ENCODE assay signal across 10 cellular contexts in the genomic region with DNA sequence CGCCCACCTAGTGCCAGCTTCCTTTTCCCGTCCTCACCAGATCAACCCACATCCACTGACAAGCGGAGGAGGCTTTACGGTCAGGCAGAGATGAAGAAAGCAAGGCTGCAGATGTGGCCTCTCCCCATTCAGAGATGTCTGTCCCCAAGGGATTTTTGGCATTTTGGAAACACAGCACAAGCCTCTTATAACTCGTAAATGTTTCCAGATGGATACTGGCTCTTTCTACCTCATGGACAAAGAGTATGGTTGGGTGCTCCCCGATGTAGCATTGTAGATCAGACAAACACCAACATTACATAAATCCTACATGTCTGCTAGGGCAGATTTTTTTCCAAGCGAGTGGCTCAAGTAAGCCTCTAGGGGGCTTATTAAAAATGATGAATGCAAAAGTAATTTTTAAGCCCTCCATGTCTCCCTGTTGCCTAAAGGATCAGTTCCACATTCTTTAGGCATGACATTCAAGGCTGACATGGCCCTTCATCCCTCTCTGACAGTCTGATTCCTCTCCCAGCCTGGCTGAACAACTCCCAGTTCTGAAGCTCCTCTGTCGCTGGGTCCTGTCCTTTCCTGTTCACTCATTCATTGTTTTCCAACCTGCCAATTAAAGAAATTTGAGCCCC. TPM values are rescaled to one million over a fixed set of nuclear protein-coding genes. Genes with fewer than 3 reads are reported as not detected.
DNase-seq lines count a peak whose midpoint lies in the region; ATAC-seq and TF ChIP-seq lines count a peak whose summit lies in the region.
"Had no signal": no experiment of that assay in that cellular context is flagged by ENCODE, and none has a peak within 500 bp of the region (broad histone marks: within the 10 kb centered on the region; RNA-seq: fewer than 3 reads in every experiment).

No MANE protein-coding gene starts in this region.

- H3K9me3 ChIP-seq in Loucy (ENCODE audit: insufficient read depth, low read depth, low read length) (0 out of 2 replicates have a peak, but pooled peaks cover 4% of the 10 kb centered on the region), esophagus squamous epithelium (peaks cover 0 to 7% (median 0%) of the 10 kb centered on the region in 3 donors)

- no peak overlapping the region for H3K27ac Mint-ChIP-seq in neural crest cell (ENCODE audit: unreplicated experiment)
- H3K27ac Mint-ChIP-seq: T-cell had no signal

- no peak for TF ChIP-seq POLR2A in esophagus squamous epithelium (IDR thresholded peaks at IDR 0.05)

- H3K9me2 ChIP-seq in Loucy (replicated peaks; ENCODE audit: low read depth, low read length): no peaks in the 10 kb centered on the region

- H3K36me3 Mint-ChIP-seq in neural crest cell (ENCODE audit: low read depth): no peaks in the 10 kb centered on the region
- H3K36me3 Mint-ChIP-seq: T-cell had no signal

- no peak for ATAC-seq in GM18498 (IDR thresholded peaks at IDR 0.05; ENCODE audit: unreplicated experiment)
- ATAC-seq: T-cell had no signal

- peak overlapping the region; percentile 40; the same call in 1 of the 2 replicates for H2AFZ ChIP-seq in Loucy (ENCODE audit: low read length)

- 43 to 50% methylated on average over 8 of the region's 8 CpGs for WGBS in esophagus squamous epithelium, 2 donors

- H3K36me3 ChIP-seq in Loucy (ENCODE audit: insufficient read depth, low read length): no peaks in the 10 kb centered on the region
- H3K36me3 ChIP-seq in esophagus squamous epithelium: no peaks in the 10 kb centered on the region

- no peaks in the 10 kb centered on the region for H3K4me1 Mint-ChIP-seq in neural crest cell
- H3K4me1 Mint-ChIP-seq: T-cell had no signal

- H3K9me3 Mint-ChIP-seq in neural crest cell: peaks cover 3% of the 10 kb centered on the region

- H3K4me1 ChIP-seq in Loucy (ENCODE audit: insufficient read depth, low read length, poor library complexity, severe bottlenecking): no peaks in the 10 kb centered on the region
- H3K4me1 ChIP-seq in esophagus squamous epithelium: peaks cover 0 to 57% (median 26%) of the 10 kb centered on the region in 3 donors

- H3K4me3 Mint-ChIP-seq in neural crest cell: no peak overlapping the region
- H3K4me3 Mint-ChIP-seq: T-cell had no signal

- TF ChIP-seq CTCF in AG09309 (IDR thresholded peaks at IDR 0.05; ENCODE audit: control insufficient read depth, insufficient read depth, low read depth, low read length, missing control alignments): peak; percentile 28
- peak; percentile 56 for TF ChIP-seq CTCF in Loucy (conservative IDR thresholded peaks at IDR 0.05; ENCODE audit: low read length)
- TF ChIP-seq CTCF in esophagus squamous epithelium (IDR thresholded peaks at IDR 0.05): no peak
- TF ChIP-seq CTCF in neural crest cell (conservative IDR thresholded peaks at IDR 0.05): peak; percentile 33

- H3K9ac ChIP-seq in Loucy (ENCODE audit: low read depth, low read length, poor library complexity, severe bottlenecking): no peak overlapping the region

- H3K27me3 ChIP-seq in Loucy (ENCODE audit: insufficient read depth, low read length, poor library complexity, severe bottlenecking) (no peaks in the 10 kb centered on the region), esophagus squamous epithelium (no peaks in the 10 kb centered on the region)

- no peaks in the 10 kb centered on the region for H3K79me2 ChIP-seq in Loucy (ENCODE audit: insufficient read depth, low read length)

- H3K4me2 ChIP-seq in Loucy (ENCODE audit: low read depth, low read length, poor library complexity, severe bottlenecking): no peak overlapping the region

- peak overlapping the region; percentile 20 to 75 (median 54) for H3K27ac ChIP-seq in esophagus squamous epithelium

- H4K20me1 ChIP-seq in Loucy (ENCODE audit: insufficient read depth, low read length, poor library complexity, severe bottlenecking): no peaks in the 10 kb centered on the region

- H3K4me3 ChIP-seq in AG09309 (ENCODE audit: control insufficient read depth, low read depth, low read length) (no peak overlapping the region), Loucy (ENCODE audit: low read length, poor library complexity, severe bottlenecking) (no peak overlapping the region), esophagus squamous epithelium (no peak overlapping the region)

- H3K27me3 Mint-ChIP-seq in neural crest cell (ENCODE audit: low read depth): no peaks in the 10 kb centered on the region

- H3F3A ChIP-seq in Loucy (ENCODE audit: low read depth): no peaks in the 10 kb centered on the region

- intact Hi-C loops in esophagus squamous epithelium (cut with DNase I): no loop called here

- DNase-seq in AG09309 (ENCODE audit: low read depth) (no peak), esophagus squamous epithelium (lab: John Stamatoyannopoulos, UW) (no peak), neural crest cell (ENCODE audit: low read depth, low spot score) (no peak), NCI-H2227 treated with DMSO at 0.1 percent for 48 hours (lab: John Stamatoyannopoulos, UW) (no peak), NCI-H1105 treated with DMSO at 0.1 percent for 48 hours (lab: John Stamatoyannopoulos, UW) (no peak)
- no peak for DNase-seq in stimulated activated CD4-positive, alpha-beta T cell treated with anti-CD3 and anti-CD28 coated beads, Interleukin-12 subunit alpha, Interleukin-12 subunit beta, amount 100 ng/mL, for 4 hours
- DNase-seq: T-cell had no signal

RNA-seq across cellular contexts. Expression of gene VIT, which starts 11.7 kb away (rescaled TPM):
- 10 to 100 TPM in 2 of 4 donors, 1 to 10 TPM in 2; 2.9 to 36.8 (median 10.6) TPM for total RNA-seq in esophagus squamous epithelium
- total RNA-seq in neural crest cell: not detected in 2 replicates
- total RNA-seq: HT-29 had no signal

Comparison
In these comparisons a context has a peak if more than half of its experiments do, and no peak if none do; other contexts are left out.
1. CTCF ChIP-seq: peak in AG09309 (single experiment), Loucy (single experiment) and neural crest cell (single experiment); none in esophagus squamous epithelium (0 of 6).